In genomic region chr3:1700650-1701049, GRCh38 we compare ENCODE assay signal across 25 cellular contexts.
"Had no signal": no experiment of that assay in that cellular context is flagged by ENCODE, and none has a peak within 500 bp of the region (broad histone marks: within the 10 kb centered on the region; RNA-seq: fewer than 3 reads in every experiment).

No MANE protein-coding gene starts in this region.

- H3K4me3 Mint-ChIP-seq: memory B cell; natural killer cell; stimulated activated naive B cell treated with anti-CD40 and anti-IgM and Interleukin-4, amounts not matched to agents 10 μg/mL and 1 μg/mL and 100 μg/mL, for 72 hours; stimulated activated naive CD8-positive, alpha-beta T cell treated with anti-CD3 and anti-CD28 coated beads, Interleukin-15, Interleukin-2, amounts not matched to agents 100 ng/mL and 50 ng/mL, for 24 hours had no signal

- H3K4me1 ChIP-seq: foreskin keratinocyte, gastroesophageal sphincter, heart left ventricle, parathyroid adenoma, tibial nerve, vagina had no signal

- ATAC-seq: esophagus mucosa, foreskin keratinocyte, gastroesophageal sphincter, heart left ventricle, left lobe of liver, natural killer cell had no signal

- H3K9ac ChIP-seq: parathyroid adenoma had no signal

- DNase-seq: cortex of kidney; effector CD4-positive, alpha-beta T cell; foreskin keratinocyte; heart left ventricle; kidney; natural killer cell; right lobe of liver; small intestine; stimulated activated CD4-positive, alpha-beta T cell treated with anti-CD3 and anti-CD28 coated beads, Interleukin-12 subunit alpha, Interleukin-12 subunit beta, amount 100 ng/mL, for 4 hours; stimulated activated CD4-positive, alpha-beta T cell treated with anti-CD3 and anti-CD28 coated beads, Interleukin-1b, Interleukin-23, amount 100 ng/mL, for 48 hours; stimulated activated CD4-positive, alpha-beta T cell treated with anti-CD3 and anti-CD28 coated beads, Interleukin-4, amount 100 ng/mL, for 1 hour; stimulated activated naive B cell treated with anti-CD40 and anti-IgM and Interleukin-4, amounts not matched to agents 10 μg/mL and 1 μg/mL and 100 μg/mL, for 72 hours had no signal

- H3K27me3 Mint-ChIP-seq: memory B cell; progenitor cell of endocrine pancreas; stimulated activated naive B cell treated with anti-CD40 and anti-IgM and Interleukin-4, amounts not matched to agents 10 μg/mL and 1 μg/mL and 100 μg/mL, for 72 hours; stimulated activated naive CD8-positive, alpha-beta T cell treated with anti-CD3 and anti-CD28 coated beads, Interleukin-15, Interleukin-2, amounts not matched to agents 100 ng/mL and 50 ng/mL, for 24 hours had no signal

- H3K27me3 ChIP-seq: foreskin keratinocyte, gastroesophageal sphincter, heart left ventricle, hepatocyte, right lobe of liver, tibial nerve, vagina had no signal

- H3K36me3 Mint-ChIP-seq: memory B cell; stimulated activated naive B cell treated with anti-CD40 and anti-IgM and Interleukin-4, amounts not matched to agents 10 μg/mL and 1 μg/mL and 100 μg/mL, for 72 hours had no signal

- H3K27ac Mint-ChIP-seq: memory B cell; natural killer cell; progenitor cell of endocrine pancreas; stimulated activated naive B cell treated with anti-CD40 and anti-IgM and Interleukin-4, amounts not matched to agents 10 μg/mL and 1 μg/mL and 100 μg/mL, for 72 hours; stimulated activated naive CD8-positive, alpha-beta T cell treated with anti-CD3 and anti-CD28 coated beads, Interleukin-15, Interleukin-2, amounts not matched to agents 100 ng/mL and 50 ng/mL, for 24 hours had no signal

- H3K4me3 ChIP-seq: gastroesophageal sphincter, heart left ventricle, hepatocyte, lung, right lobe of liver, thoracic aorta, tibial nerve, vagina had no signal

- H3K27ac ChIP-seq: epithelial cell of prostate, foreskin keratinocyte, gastroesophageal sphincter, heart left ventricle, hepatocyte, parathyroid adenoma, right lobe of liver, thoracic aorta, tibial nerve, vagina had no signal

- H3K9me3 ChIP-seq: right lobe of liver, vagina had no signal

- H3K79me2 ChIP-seq: hepatocyte, parathyroid adenoma had no signal

- H3K36me3 ChIP-seq: gastroesophageal sphincter, heart left ventricle, right lobe of liver, thoracic aorta, tibial nerve, vagina had no signal

- H2AFZ ChIP-seq: hepatocyte, parathyroid adenoma had no signal

- H3K4me2 ChIP-seq: hepatocyte had no signal

- H3K9me3 Mint-ChIP-seq: memory B cell; stimulated activated naive CD8-positive, alpha-beta T cell treated with anti-CD3 and anti-CD28 coated beads, Interleukin-15, Interleukin-2, amounts not matched to agents 100 ng/mL and 50 ng/mL, for 24 hours had no signal

- H3K4me1 Mint-ChIP-seq: memory B cell; natural killer cell; stimulated activated naive B cell treated with anti-CD40 and anti-IgM and Interleukin-4, amounts not matched to agents 10 μg/mL and 1 μg/mL and 100 μg/mL, for 72 hours had no signal
